In the genomic region with DNA sequence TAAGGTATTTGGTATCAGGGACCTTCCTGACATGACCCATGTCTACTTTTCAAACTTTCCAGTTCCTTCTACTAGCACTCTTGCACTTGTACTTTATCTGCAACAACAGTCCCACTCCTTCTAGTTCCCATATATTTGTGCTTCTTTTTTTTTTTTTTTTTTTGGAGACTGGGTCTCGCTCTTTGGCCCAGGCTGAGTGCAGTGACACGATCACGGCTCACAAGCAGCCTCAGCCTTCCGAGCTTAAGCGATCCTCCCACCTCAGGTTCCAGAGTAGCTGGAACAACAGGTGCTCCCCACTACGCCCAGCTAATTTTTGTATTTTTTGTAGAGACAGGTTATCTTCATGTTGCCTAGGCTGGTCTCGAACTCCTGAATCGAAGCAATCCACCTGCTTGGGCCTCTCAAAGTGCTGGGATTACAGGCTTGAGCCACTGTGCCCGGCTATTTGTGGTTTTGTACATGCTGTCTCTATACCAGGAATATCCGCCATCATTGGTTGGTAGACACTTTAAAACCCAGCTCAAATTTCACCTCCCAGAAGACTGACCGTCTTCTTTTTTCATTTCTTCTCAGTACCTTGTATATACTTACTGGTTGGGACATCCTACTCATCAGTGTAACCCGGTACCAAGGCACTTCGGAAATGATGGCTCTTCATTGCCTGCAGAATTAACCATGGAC, we compare ENCODE assay signal across 8 cellular contexts. TPM values are rescaled to one million over a fixed set of nuclear protein-coding genes. Genes with fewer than 3 reads are reported as not detected.
A peak's percentile ranks its signal among the peaks of the same experiment; 100 is the strongest.
DNase-seq lines count a peak whose midpoint lies in the region; ATAC-seq and TF ChIP-seq lines count a peak whose summit lies in the region.
"Had no signal": no experiment of that assay in that cellular context is flagged by ENCODE, and none has a peak within 500 bp of the region (broad histone marks: within the 10 kb centered on the region; RNA-seq: fewer than 3 reads in every experiment).

No MANE protein-coding gene starts in this region.

- peak overlapping the region; percentile 83 for H3K4me3 Mint-ChIP-seq in activated CD8-positive, alpha-beta T cell treated with anti-CD3 and anti-CD28 coated beads for 36 hours
- H3K4me3 Mint-ChIP-seq in stimulated activated naive B cell treated with anti-CD40 and anti-IgM and Interleukin-4, amounts not matched to agents 10 μg/mL and 1 μg/mL and 100 μg/mL, for 72 hours, result peak overlapping the region; percentile 92 to 95

- peak overlapping the region; percentile 89; the same call in 1 of the 2 replicates for H3K9ac ChIP-seq in HUES48 (ENCODE audit: low read depth, low read length)

- DNase-seq in activated CD8-positive, alpha-beta T cell treated with anti-CD3 and anti-CD28 coated beads for 36 hours, result no peak
- DNase-seq in stimulated activated naive B cell treated with anti-CD40 and anti-IgM and Interleukin-4, amounts not matched to agents 10 μg/mL and 1 μg/mL and 100 μg/mL, for 72 hours, result no peak
- no peak for DNase-seq in DMS79 (lab: John Stamatoyannopoulos, UW)
- no peak for DNase-seq in NCI-H2107 treated with DMSO at 0.1 percent for 48 hours (lab: John Stamatoyannopoulos, UW; ENCODE audit: unreplicated experiment)
- no peak for DNase-seq in NCI-H1694 (lab: John Stamatoyannopoulos, UW)
- DNase-seq: occipital lobe had no signal

- TF ChIP-seq CTCF in activated CD8-positive, alpha-beta T cell treated with anti-CD3 and anti-CD28 coated beads for 36 hours (IDR thresholded peaks at IDR 0.05), result no peak

- CTCF ChIA-PET in activated CD8-positive, alpha-beta T cell treated with anti-CD3 and anti-CD28 coated beads for 36 hours (lab: Charles Lee), result interaction anchor here (1.2 to 1.3 kb wide), 3 partner anchors 51 to 228 kb away, joined by 3 read pairs; no protein-coding TSS in a partner anchor

- no peaks in the 10 kb centered on the region for H3K27me3 ChIP-seq in HUES48 (ENCODE audit: control insufficient read depth, insufficient read depth, low read length)

- H3K4me1 ChIP-seq in HUES48 (ENCODE audit: control insufficient read depth, insufficient read depth, low read length), result peaks cover 27% of the 10 kb centered on the region

- peaks cover 1% of the 10 kb centered on the region for H3K36me3 Mint-ChIP-seq in activated CD8-positive, alpha-beta T cell treated with anti-CD3 and anti-CD28 coated beads for 36 hours (ENCODE audit: low read depth)
- H3K36me3 Mint-ChIP-seq in stimulated activated naive B cell treated with anti-CD40 and anti-IgM and Interleukin-4, amounts not matched to agents 10 μg/mL and 1 μg/mL and 100 μg/mL, for 72 hours, result peaks cover 6% of the 10 kb centered on the region in 2 donors

- peaks cover 2% of the 10 kb centered on the region for H3K27me3 Mint-ChIP-seq in activated CD8-positive, alpha-beta T cell treated with anti-CD3 and anti-CD28 coated beads for 36 hours
- peaks cover 14 to 16% of the 10 kb centered on the region in 2 donors for H3K27me3 Mint-ChIP-seq in stimulated activated naive B cell treated with anti-CD40 and anti-IgM and Interleukin-4, amounts not matched to agents 10 μg/mL and 1 μg/mL and 100 μg/mL, for 72 hours

- no peak overlapping the region for H3K27ac ChIP-seq in HUES48 (ENCODE audit: low read depth, low read length)

- H3K4me3 ChIP-seq in HUES48 (ENCODE audit: low read depth, low read length) (peak overlapping the region; percentile 90), iPS-11a (ENCODE audit: low read depth, low read length) (peak overlapping the region; percentile 79)

- H3K9me3 Mint-ChIP-seq in activated CD8-positive, alpha-beta T cell treated with anti-CD3 and anti-CD28 coated beads for 36 hours, result no peaks in the 10 kb centered on the region
- peaks cover 3 to 4% of the 10 kb centered on the region in 2 donors for H3K9me3 Mint-ChIP-seq in stimulated activated naive B cell treated with anti-CD40 and anti-IgM and Interleukin-4, amounts not matched to agents 10 μg/mL and 1 μg/mL and 100 μg/mL, for 72 hours

- no peaks in the 10 kb centered on the region for H3K9me3 ChIP-seq in HUES48 (ENCODE audit: control insufficient read depth, insufficient read depth, low read length)

- intact Hi-C loops in activated CD8-positive, alpha-beta T cell treated with anti-CD3 and anti-CD28 coated beads for 36 hours (cut with micrococcal nuclease), result no loop called here

- POLR2A ChIA-PET in activated CD8-positive, alpha-beta T cell treated with anti-CD3 and anti-CD28 coated beads for 36 hours (lab: Charles Lee), result interaction anchor here (1.1 to 2.0 kb wide), 2 partner anchors 49 to 100 kb away, joined by 4 to 10 read pairs; no protein-coding TSS in a partner anchor

- no peak for ATAC-seq in activated CD8-positive, alpha-beta T cell treated with anti-CD3 and anti-CD28 coated beads for 36 hours
- no peak for ATAC-seq in stimulated activated naive B cell treated with anti-CD40 and anti-IgM and Interleukin-4, amounts not matched to agents 10 μg/mL and 1 μg/mL and 100 μg/mL, for 72 hours (replicated peaks)

- peaks cover 34% of the 10 kb centered on the region for H3K4me1 Mint-ChIP-seq in activated CD8-positive, alpha-beta T cell treated with anti-CD3 and anti-CD28 coated beads for 36 hours (ENCODE audit: low read depth)
- H3K4me1 Mint-ChIP-seq in stimulated activated naive B cell treated with anti-CD40 and anti-IgM and Interleukin-4, amounts not matched to agents 10 μg/mL and 1 μg/mL and 100 μg/mL, for 72 hours, result peaks cover 16 to 23% of the 10 kb centered on the region in 2 donors

- H3K36me3 ChIP-seq in HUES48 (ENCODE audit: control insufficient read depth, insufficient read depth, low read length), result peaks cover 28% of the 10 kb centered on the region

- H3K27ac Mint-ChIP-seq in activated CD8-positive, alpha-beta T cell treated with anti-CD3 and anti-CD28 coated beads for 36 hours, result peak overlapping the region; percentile 93
- peak overlapping the region; percentile 100 for H3K27ac Mint-ChIP-seq in stimulated activated naive B cell treated with anti-CD40 and anti-IgM and Interleukin-4, amounts not matched to agents 10 μg/mL and 1 μg/mL and 100 μg/mL, for 72 hours

RNA-seq across cellular contexts. Expression of a gene that starts 1.1 kb away (rescaled TPM):
- total RNA-seq in activated CD8-positive, alpha-beta T cell treated with anti-CD3 and anti-CD28 coated beads for 36 hours, result 1 to 10 TPM; 6.8 to 8.9 TPM

RNA-seq across cellular contexts. Expression of a gene that starts 48.6 kb away (rescaled TPM):
- 10 to 100 TPM; 11.4 to 11.6 TPM for total RNA-seq in activated CD8-positive, alpha-beta T cell treated with anti-CD3 and anti-CD28 coated beads for 36 hours
